26 cellular contexts compared by ENCODE assay signal in the genomic region with DNA sequence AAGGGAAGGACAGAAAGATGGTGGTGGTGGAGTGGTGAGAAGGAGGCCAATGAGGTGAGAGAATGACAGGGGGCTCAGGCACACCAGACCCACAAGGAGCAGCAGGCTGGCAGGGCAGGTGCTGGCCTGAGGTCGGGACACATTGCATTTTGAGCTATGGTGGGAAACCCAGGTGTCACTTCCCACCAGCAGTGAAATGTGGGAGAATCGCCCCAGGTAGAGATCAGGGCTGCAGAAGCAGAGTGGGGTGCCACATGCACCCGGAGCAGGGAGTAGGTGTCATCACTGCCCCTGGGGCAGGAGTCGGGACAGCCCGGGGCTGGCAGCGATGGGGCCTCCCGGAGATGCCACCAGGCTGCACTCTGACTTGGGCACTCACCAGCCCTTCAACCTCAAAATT.
A peak's percentile ranks its signal among the peaks of the same experiment; 100 is the strongest.
DNase-seq lines count a peak whose midpoint lies in the region; ATAC-seq, FAIRE-seq and TF ChIP-seq lines count a peak whose summit lies in the region.
"Had no signal": no experiment of that assay in that cellular context is flagged by ENCODE, and none has a peak within 500 bp of the region (broad histone marks: within the 10 kb centered on the region; RNA-seq: fewer than 3 reads in every experiment).

No MANE protein-coding gene starts in this region.

- no peak for TF ChIP-seq EP300 in esophagus muscularis mucosa (IDR thresholded peaks at IDR 0.05)

- no peak overlapping the region for H2BK5ac ChIP-seq in H9 (ENCODE audit: insufficient read length, low read length)

- no peaks in the 10 kb centered on the region for H3K36me3 ChIP-seq in esophagus muscularis mucosa
- H3K36me3 ChIP-seq in spleen: no peaks in the 10 kb centered on the region
- H3K36me3 ChIP-seq: BLaER1 had no signal

- H2AK5ac ChIP-seq in H9 (ENCODE audit: insufficient read length, low read length): no peak overlapping the region

- H3K27ac Mint-ChIP-seq in CD14-positive monocyte (peak overlapping the region; percentile 12 to 92 (median 60)), H9 (no peak overlapping the region)
- peak overlapping the region in 1 of 2 donors; percentile 14 for H3K27ac Mint-ChIP-seq in effector memory CD8-positive, alpha-beta T cell

- H3K4ac ChIP-seq in H9 (ENCODE audit: low read depth, low read length): no peak overlapping the region

- no peak overlapping the region for H3K23ac ChIP-seq in H9 (ENCODE audit: insufficient read length, low read depth, low read length)

- H3K4me1 Mint-ChIP-seq in CD14-positive monocyte (peaks cover 49% of the 10 kb centered on the region), H9 (peaks cover 8 to 11% of the 10 kb centered on the region in 2 experiments)
- H3K4me1 Mint-ChIP-seq in effector memory CD8-positive, alpha-beta T cell (ENCODE audit: low read depth in 2 of 2): peaks cover 3 to 8% of the 10 kb centered on the region in 2 donors

- no peak overlapping the region for H2BK15ac ChIP-seq in H9 (ENCODE audit: low read depth, low read length)

- peaks cover 0 to 6% (median 0%) of the 10 kb centered on the region in 7 donors for H3K9me3 Mint-ChIP-seq in CD14-positive monocyte
- no peaks in the 10 kb centered on the region for H3K9me3 Mint-ChIP-seq in H9
- no peaks in the 10 kb centered on the region for H3K9me3 Mint-ChIP-seq in effector memory CD8-positive, alpha-beta T cell

- H3K79me2 ChIP-seq in H9 (ENCODE audit: insufficient read depth, low read length): no peaks in the 10 kb centered on the region

- H3K4me2 ChIP-seq in H9 (ENCODE audit: insufficient read depth, insufficient read length, low read length): no peak overlapping the region
- H3K4me2 ChIP-seq: BLaER1 had no signal

- no peak overlapping the region for H3K56ac ChIP-seq in H9 (ENCODE audit: insufficient read length, low read depth, low read length)

- no peak overlapping the region for H3K9ac ChIP-seq in H9 (ENCODE audit: extremely low read depth, insufficient read length, low read length)
- H3K9ac ChIP-seq: BLaER1, GM23248 had no signal

- no peak overlapping the region for H2AFZ ChIP-seq in H9 (ENCODE audit: low read length)
- H2AFZ ChIP-seq: GM23248 had no signal

- H2BK120ac ChIP-seq in H9 (ENCODE audit: low read depth, low read length, poor library complexity, severe bottlenecking): no peak overlapping the region

- H3K9me3 ChIP-seq in H9 (ENCODE audit: control insufficient read depth, low read depth, low read length): no peaks in the 10 kb centered on the region
- no peaks in the 10 kb centered on the region for H3K9me3 ChIP-seq in esophagus muscularis mucosa
- no peaks in the 10 kb centered on the region for H3K9me3 ChIP-seq in spleen
- H3K9me3 ChIP-seq: BLaER1, Caco-2 had no signal

- H3K27ac ChIP-seq in H9 (ENCODE audit: insufficient read length, low read depth, low read length) (no peak overlapping the region), esophagus muscularis mucosa (replicated peaks in 1 of 4) (peak overlapping the region in 1 of 4 donors; percentile 37), spleen (no peak overlapping the region)
- H3K27ac ChIP-seq: BLaER1, GM23248 had no signal

- H4K20me1 ChIP-seq in H9 (ENCODE audit: control insufficient read depth, insufficient read depth, insufficient read length): no peaks in the 10 kb centered on the region
- H4K20me1 ChIP-seq: BLaER1 had no signal

- H3K18ac ChIP-seq in H9 (ENCODE audit: insufficient read length, low read depth, low read length): no peak overlapping the region

- no peak overlapping the region for H4K5ac ChIP-seq in H9 (ENCODE audit: insufficient read length, low read depth, low read length)

- intact Hi-C loops in CD14-positive monocyte (cut with micrococcal nuclease) (loop anchor here (2.0 to 5.0 kb wide), 2 partner anchors 81 kb away; no protein-coding TSS in a partner anchor), esophagus muscularis mucosa (cut with DNase I) (no loop called here), spleen (cut with DNase I; ENCODE audit: low total_unique reads) (no loop called here)

- H3K79me1 ChIP-seq in H9 (ENCODE audit: insufficient read depth, low read depth, low read length, poor library complexity, severe bottlenecking): no peaks in the 10 kb centered on the region

- no peak overlapping the region for H3K4me3 ChIP-seq in esophagus muscularis mucosa
- no peak overlapping the region for H3K4me3 ChIP-seq in spleen
- H3K4me3 ChIP-seq: BLaER1, GM23248 had no signal

- no peaks in the 10 kb centered on the region for H3K27me3 ChIP-seq in H9 (ENCODE audit: insufficient read depth, low read length)
- H3K27me3 ChIP-seq in esophagus muscularis mucosa: peaks cover 0 to 11% (median 0%) of the 10 kb centered on the region in 4 donors
- H3K27me3 ChIP-seq in spleen (replicated peaks in 1 of 7): no peaks in the 10 kb centered on the region
- H3K27me3 ChIP-seq: BLaER1 had no signal

- H3K36me3 Mint-ChIP-seq in CD14-positive monocyte: peaks cover 0 to 1% of the 10 kb centered on the region in 2 donors
- H3K36me3 Mint-ChIP-seq in H9 (ENCODE audit: insufficient read depth in 1 of 3, low read depth in 3 of 3): no peaks in the 10 kb centered on the region
- no peaks in the 10 kb centered on the region for H3K36me3 Mint-ChIP-seq in effector memory CD8-positive, alpha-beta T cell (ENCODE audit: insufficient read depth)
- H3K36me3 Mint-ChIP-seq: CD4-positive, alpha-beta memory T cell had no signal

- FAIRE-seq in GM12891 (lab: Jason Lieb, UNC): no peak
- FAIRE-seq: HTR-8/SVneo had no signal

- H4K91ac ChIP-seq in H9 (ENCODE audit: insufficient read length, low read depth, low read length): no peak overlapping the region

- H3K27me3 Mint-ChIP-seq in CD14-positive monocyte (ENCODE audit: low read depth in 3 of 3): peaks cover 0 to 14% (median 7%) of the 10 kb centered on the region in 3 donors
- H3K27me3 Mint-ChIP-seq in H9 (ENCODE audit: low read depth): peaks cover 2% of the 10 kb centered on the region; the same call in 1 of the 2 replicates
- no peaks in the 10 kb centered on the region for H3K27me3 Mint-ChIP-seq in effector memory CD8-positive, alpha-beta T cell
- H3K27me3 Mint-ChIP-seq: CD4-positive, alpha-beta memory T cell had no signal

- no peak overlapping the region for H3K14ac ChIP-seq in H9 (ENCODE audit: insufficient read depth, low read length)

- H3T11ph ChIP-seq in H9 (ENCODE audit: low read length): no peak overlapping the region

- H3K4me3 Mint-ChIP-seq in CD14-positive monocyte (no peak overlapping the region), H9 (no peak overlapping the region)
- H3K4me3 Mint-ChIP-seq in effector memory CD8-positive, alpha-beta T cell: no peak overlapping the region
- H3K4me3 Mint-ChIP-seq: CD4-positive, alpha-beta memory T cell had no signal

- no peak overlapping the region for H4K8ac ChIP-seq in H9 (replicated peaks; ENCODE audit: insufficient read length, low read depth, low read length)

- no peaks in the 10 kb centered on the region for H3K23me2 ChIP-seq in H9 (ENCODE audit: insufficient read length, low read depth, low read length, poor library complexity, severe bottlenecking)

- H2BK20ac ChIP-seq in H9 (ENCODE audit: low read depth, low read length, poor library complexity, severe bottlenecking): no peak overlapping the region

- no peaks in the 10 kb centered on the region for H3K4me1 ChIP-seq in H9 (ENCODE audit: insufficient read depth, low read length)
- peaks cover 0 to 7% (median 0%) of the 10 kb centered on the region in 4 donors for H3K4me1 ChIP-seq in esophagus muscularis mucosa
- H3K4me1 ChIP-seq in spleen: no peaks in the 10 kb centered on the region
- H3K4me1 ChIP-seq: BLaER1, Caco-2 had no signal

- H2BK12ac ChIP-seq in H9 (ENCODE audit: insufficient read length, low read depth, low read length): no peak overlapping the region

- TF ChIP-seq CTCF in CD14-positive monocyte (IDR thresholded peaks at IDR 0.05): no peak
- no peak for TF ChIP-seq CTCF in H9 (conservative IDR thresholded peaks at IDR 0.05)
- TF ChIP-seq CTCF in esophagus muscularis mucosa (IDR thresholded peaks at IDR 0.05): no peak
- no peak for TF ChIP-seq CTCF in spleen (IDR thresholded peaks at IDR 0.05 in 8 of 11, conservative IDR thresholded peaks at IDR 0.05 in 3 of 11)

- DNase-seq in CD14-positive monocyte (ENCODE audit: low spot score): no peak
- peak; percentile 8 for DNase-seq in H9
- DNase-seq in esophagus muscularis mucosa (ENCODE audit: extremely low spot score): peak; percentile 53
- peak; percentile 39 for DNase-seq in spleen
- no peak for DNase-seq in effector memory CD8-positive, alpha-beta T cell
- DNase-seq in NCI-H2107 (lab: John Stamatoyannopoulos, UW): no peak
- DNase-seq in GM12891 (ENCODE audit: insufficient read length, low spot score): no peak
- no peak for DNase-seq in cerebellum (ENCODE audit: low spot score)
- DNase-seq: ACHN; Caco-2; CD4-positive, alpha-beta memory T cell; DMS 273 treated with DMSO at 0.1 percent for 48 hours; DMS79 treated with DMSO at 0.1 percent for 48 hours; HCEC 1CT; KG1; NCI-H1092; NCI-H146; NCI-H2029; NCI-H2171; NCI-H345; NCI-H524; NCI-H774; NK-92 treated with Interleukin-12 subunit alpha and Interleukin-12 subunit beta, amount 100 ng/mL, for 24 hours had no signal

- TF ChIP-seq POLR2A in esophagus muscularis mucosa (IDR thresholded peaks at IDR 0.05; ENCODE audit: low read depth) (no peak), spleen (IDR thresholded peaks at IDR 0.05) (no peak), GM12891 (IDR thresholded peaks at IDR 0.05; ENCODE audit: low read depth, low read length) (no peak)

- WGBS in H9 (ENCODE audit: extremely low coverage, insufficient read length, low lambda C conversion rate): no CpG with 5 or more reads among the region's 7 CpGs
- 93% methylated on average over 4 of the region's 7 CpGs for WGBS in esophagus muscularis mucosa
- WGBS in spleen, 5 donors: 80 to 90% (median 84%) methylated on average over 5 to 7 of the region's 7 CpGs

- ATAC-seq in effector memory CD8-positive, alpha-beta T cell (replicated peaks): no peak

TF ChIP-seq in GM12891, 5 proteins besides CTCF, POLR2A, EP300 and RAD21:
- no peak for TF ChIP-seq TAF1 (IDR thresholded peaks at IDR 0.05; ENCODE audit: low read depth, low read length)
- no peak for TF ChIP-seq SPI1 (IDR thresholded peaks at IDR 0.05; ENCODE audit: low read depth, low read length)
- TF ChIP-seq POLR2AphosphoS5 (IDR thresholded peaks at IDR 0.05; ENCODE audit: low read depth, low read length): no peak
- no peak for TF ChIP-seq PAX5 (IDR thresholded peaks at IDR 0.05; ENCODE audit: insufficient read depth, low read length, severe bottlenecking)
- no peak for TF ChIP-seq POU2F2 (IDR thresholded peaks at IDR 0.05; ENCODE audit: low read depth, low read length)

Comparison
In these comparisons a context has a peak if more than half of its experiments do, and no peak if none do; other contexts are left out.
1. DNase-seq: peak in H9 (single experiment), esophagus muscularis mucosa (single experiment) and spleen (single experiment); none in CD14-positive monocyte (single experiment), effector memory CD8-positive, alpha-beta T cell (0 of 3), NCI-H2107 (single experiment), GM12891 (single experiment) and cerebellum (single experiment).
2. H3K27ac Mint-ChIP-seq: peak in CD14-positive monocyte (7 of 7); none in H9 (0 of 3).
3. intact Hi-C loops: an anchor here in CD14-positive monocyte (2.0 to 5.0 kb wide); none called in esophagus muscularis mucosa and spleen.